ENCODE assay signal across 1 cellular context in the genomic region with DNA sequence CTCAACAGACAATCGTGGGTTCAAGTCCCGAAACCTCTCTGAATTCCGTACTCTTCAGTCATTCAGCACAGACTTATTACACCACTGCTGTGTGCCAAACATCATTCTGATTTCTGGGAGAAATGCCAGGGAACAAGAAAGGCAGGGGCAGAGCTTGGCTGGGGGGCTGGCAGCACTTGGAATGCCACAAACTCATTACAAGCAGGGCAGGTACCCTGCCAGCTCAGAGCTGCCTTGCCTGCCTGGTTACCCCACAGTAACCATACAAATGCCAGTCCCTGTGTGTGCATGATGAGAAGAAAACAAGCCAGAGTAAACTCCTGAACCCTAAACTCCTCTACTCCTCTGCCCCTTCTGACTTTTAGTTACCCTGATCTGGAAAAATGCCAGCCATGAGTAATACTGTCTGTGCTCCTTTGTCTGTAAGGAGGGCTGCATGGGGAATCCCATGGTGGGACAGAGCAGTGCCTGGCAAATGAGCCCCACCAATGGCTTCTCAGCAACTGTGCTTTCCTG.
TF ChIP-seq lines count a peak whose summit lies in the region.

No MANE protein-coding gene starts in this region.

TF ChIP-seq in IMR-90, 13 proteins besides CTCF, POLR2A, EP300 and RAD21:
- no peak for TF ChIP-seq SMC3 (IDR thresholded peaks at IDR 0.05; ENCODE audit: low read depth, low read length)
- TF ChIP-seq, protein P1, sequence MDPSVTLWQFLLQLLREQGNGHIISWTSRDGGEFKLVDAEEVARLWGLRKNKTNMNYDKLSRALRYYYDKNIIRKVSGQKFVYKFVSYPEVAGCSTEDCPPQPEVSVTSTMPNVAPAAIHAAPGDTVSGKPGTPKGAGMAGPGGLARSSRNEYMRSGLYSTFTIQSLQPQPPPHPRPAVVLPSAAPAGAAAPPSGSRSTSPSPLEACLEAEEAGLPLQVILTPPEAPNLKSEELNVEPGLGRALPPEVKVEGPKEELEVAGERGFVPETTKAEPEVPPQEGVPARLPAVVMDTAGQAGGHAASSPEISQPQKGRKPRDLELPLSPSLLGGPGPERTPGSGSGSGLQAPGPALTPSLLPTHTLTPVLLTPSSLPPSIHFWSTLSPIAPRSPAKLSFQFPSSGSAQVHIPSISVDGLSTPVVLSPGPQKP (IDR thresholded peaks at IDR 0.05; ENCODE audit: borderline replicate concordance, low read depth, low read length): no peak
- TF ChIP-seq RCOR1 (IDR thresholded peaks at IDR 0.05; ENCODE audit: insufficient replicate concordance, low read length): no peak
- TF ChIP-seq RFX5 (IDR thresholded peaks at IDR 0.05; ENCODE audit: low read depth, low read length): no peak
- TF ChIP-seq NFE2L2 (IDR thresholded peaks at IDR 0.05; ENCODE audit: low read depth, low read length): no peak
- TF ChIP-seq FOS (IDR thresholded peaks at IDR 0.05; ENCODE audit: low read depth, low read length): no peak
- no peak for TF ChIP-seq CHD1 (IDR thresholded peaks at IDR 0.05; ENCODE audit: low read depth, low read length)
- TF ChIP-seq MAFK (IDR thresholded peaks at IDR 0.05; ENCODE audit: low read depth, low read length): no peak
- TF ChIP-seq CEBPB (IDR thresholded peaks at IDR 0.05; ENCODE audit: low read depth, low read length): no peak
- no peak for TF ChIP-seq MXI1 (IDR thresholded peaks at IDR 0.05; ENCODE audit: borderline replicate concordance, low read depth, low read length)
- TF ChIP-seq MAZ (IDR thresholded peaks at IDR 0.05; ENCODE audit: borderline replicate concordance, low read depth, low read length): no peak
- no peak for TF ChIP-seq BHLHE40 (IDR thresholded peaks at IDR 0.05; ENCODE audit: low read depth, low read length)
- TF ChIP-seq, protein P2, sequence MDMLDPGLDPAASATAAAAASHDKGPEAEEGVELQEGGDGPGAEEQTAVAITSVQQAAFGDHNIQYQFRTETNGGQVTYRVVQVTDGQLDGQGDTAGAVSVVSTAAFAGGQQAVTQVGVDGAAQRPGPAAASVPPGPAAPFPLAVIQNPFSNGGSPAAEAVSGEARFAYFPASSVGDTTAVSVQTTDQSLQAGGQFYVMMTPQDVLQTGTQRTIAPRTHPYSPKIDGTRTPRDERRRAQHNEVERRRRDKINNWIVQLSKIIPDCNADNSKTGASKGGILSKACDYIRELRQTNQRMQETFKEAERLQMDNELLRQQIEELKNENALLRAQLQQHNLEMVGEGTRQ (IDR thresholded peaks at IDR 0.05; ENCODE audit: low read depth, low read length): no peak
